ENCODE assay signal across 12 cellular contexts in genomic region chr5:172906888-172907287, GRCh38. TPM values are rescaled to one million over a fixed set of nuclear protein-coding genes. Genes with fewer than 3 reads are reported as not detected.
DNase-seq lines count a peak whose midpoint lies in the region; ATAC-seq and TF ChIP-seq lines count a peak whose summit lies in the region.
"Had no signal": no experiment of that assay in that cellular context is flagged by ENCODE, and none has a peak within 500 bp of the region (broad histone marks: within the 10 kb centered on the region; RNA-seq: fewer than 3 reads in every experiment).

No MANE protein-coding gene starts in this region.

- ATAC-seq in HG02610 (IDR thresholded peaks at IDR 0.05; ENCODE audit: unreplicated experiment) = peak; percentile 9

- H3K27ac Mint-ChIP-seq in progenitor cell of endocrine pancreas = peak overlapping the region; percentile 24

- H3K27me3 Mint-ChIP-seq in progenitor cell of endocrine pancreas = no peaks in the 10 kb centered on the region

- TF ChIP-seq CTCF in colonic mucosa (IDR thresholded peaks at IDR 0.05) (no peak), progenitor cell of endocrine pancreas (IDR thresholded peaks at IDR 0.05; ENCODE audit: unreplicated experiment) (no peak), GM20000 (IDR thresholded peaks at IDR 0.05; ENCODE audit: extremely low read depth, missing control alignments) (no peak)

- H3K36me3 Mint-ChIP-seq in progenitor cell of endocrine pancreas (ENCODE audit: insufficient read depth) = peaks cover 1% of the 10 kb centered on the region

- H3K4me3 ChIP-seq in ACC112 (ENCODE audit: low read depth, low read length) (no peak overlapping the region), colonic mucosa (no peak overlapping the region)

- peaks cover 6% of the 10 kb centered on the region; the same call in 1 of the 2 replicates for H3K36me3 ChIP-seq in ACC112 (ENCODE audit: insufficient read depth, low read length)
- H3K36me3 ChIP-seq in colonic mucosa = peaks cover 6% of the 10 kb centered on the region

- H3K4me1 Mint-ChIP-seq in progenitor cell of endocrine pancreas (ENCODE audit: low read depth) = peaks cover 44% of the 10 kb centered on the region

- no peak overlapping the region for H2AFZ ChIP-seq in ACC112 (ENCODE audit: low read length, unreplicated experiment)

- no peak for DNase-seq in colonic mucosa
- DNase-seq in progenitor cell of endocrine pancreas (ENCODE audit: low spot score, unreplicated experiment) = no peak
- DNase-seq in GM20000 (ENCODE audit: low spot score) = no peak
- DNase-seq in putamen (ENCODE audit: low spot score) = no peak
- no peak for DNase-seq in activated CD4-positive, CD25-positive, alpha-beta regulatory T cell treated with anti-CD3 and anti-CD28 coated beads, Interleukin-2, amount 50 U/mL, for 72 hours
- no peak for DNase-seq in activated naive CD4-positive, alpha-beta T cell treated with Interleukin-2 at 50 U/mL for 16 hours
- DNase-seq: AML-193, amygdala, NCI-H1048, NCI-H510A treated with DMSO at 0.1 percent for 48 hours had no signal

- H3K27me3 ChIP-seq in ACC112 (ENCODE audit: insufficient read depth, low read length) = no peaks in the 10 kb centered on the region
- H3K27me3 ChIP-seq in colonic mucosa = no peaks in the 10 kb centered on the region

- H3K4me3 Mint-ChIP-seq in progenitor cell of endocrine pancreas (ENCODE audit: low read depth) = no peak overlapping the region

- intact Hi-C loops in colonic mucosa (cut with DNase I) = no loop called here

- H3K9me3 Mint-ChIP-seq in progenitor cell of endocrine pancreas (ENCODE audit: low read depth) = no peaks in the 10 kb centered on the region

- H3K4me1 ChIP-seq in ACC112 (ENCODE audit: control insufficient read depth, insufficient read depth, low read length, unreplicated experiment) (peaks cover 63% of the 10 kb centered on the region), colonic mucosa (peaks cover 19% of the 10 kb centered on the region)

- no peaks in the 10 kb centered on the region for H3K9me3 ChIP-seq in colonic mucosa

- peaks cover 19% of the 10 kb centered on the region for H3K79me2 ChIP-seq in ACC112 (ENCODE audit: control insufficient read depth, insufficient read depth, low read length, unreplicated experiment)

- H3K27ac ChIP-seq in ACC112 (ENCODE audit: low read depth, low read length) (peak overlapping the region; percentile 99), colonic mucosa (peak overlapping the region; percentile 7)

- no peak overlapping the region for H3K9ac ChIP-seq in colonic mucosa (ENCODE audit: low read depth in 2 of 2, low read length in 2 of 2)

RNA-seq across cellular contexts. Expression of gene RPL26L1, which starts 52.3 kb away (rescaled TPM):
- total RNA-seq in colonic mucosa = 10 to 100 TPM; 26.6 to 50.6 TPM
- total RNA-seq in progenitor cell of endocrine pancreas = 36.1 and 38.4 TPM in 2 replicates
